Comparison of ENCODE assay signal across 10 cellular contexts in genomic region chr1:230191079-230191478, GRCh38.
DNase-seq lines count a peak whose midpoint lies in the region; ATAC-seq, FAIRE-seq and TF ChIP-seq lines count a peak whose summit lies in the region.
"Had no signal": no experiment of that assay in that cellular context is flagged by ENCODE, and none has a peak within 500 bp of the region (broad histone marks: within the 10 kb centered on the region; RNA-seq: fewer than 3 reads in every experiment).

No MANE protein-coding gene starts in this region.

- H3K36me3 Mint-ChIP-seq in HFFc6 (ENCODE audit: low read depth), result no peaks in the 10 kb centered on the region
- peaks cover 23% of the 10 kb centered on the region for H3K36me3 Mint-ChIP-seq in astrocyte (ENCODE audit: low read depth, unreplicated experiment)
- H3K36me3 Mint-ChIP-seq in stimulated activated memory B cell treated with anti-CD40 and anti-IgM and Interleukin-4, amounts not matched to agents 10 μg/mL and 1 μg/mL and 100 μg/mL, for 72 hours, result peaks cover 41% of the 10 kb centered on the region

- no peaks in the 10 kb centered on the region; the same call in none of the 2 replicates for H3K27me3 Mint-ChIP-seq in HFFc6 (ENCODE audit: insufficient read depth)
- no peaks in the 10 kb centered on the region for H3K27me3 Mint-ChIP-seq in astrocyte (ENCODE audit: low read depth, unreplicated experiment)
- no peaks in the 10 kb centered on the region for H3K27me3 Mint-ChIP-seq in stimulated activated memory B cell treated with anti-CD40 and anti-IgM and Interleukin-4, amounts not matched to agents 10 μg/mL and 1 μg/mL and 100 μg/mL, for 72 hours

- H3K4me1 Mint-ChIP-seq in HFFc6 (ENCODE audit: low read depth), result peaks cover 31% of the 10 kb centered on the region
- peaks cover 49% of the 10 kb centered on the region for H3K4me1 Mint-ChIP-seq in astrocyte (ENCODE audit: low read depth, unreplicated experiment)
- H3K4me1 Mint-ChIP-seq in stimulated activated memory B cell treated with anti-CD40 and anti-IgM and Interleukin-4, amounts not matched to agents 10 μg/mL and 1 μg/mL and 100 μg/mL, for 72 hours, result peaks cover 10% of the 10 kb centered on the region

- H3K4me3 Mint-ChIP-seq in HFFc6 (peak overlapping the region; percentile 48), astrocyte (ENCODE audit: unreplicated experiment) (peak overlapping the region; percentile 47)
- no peak overlapping the region for H3K4me3 Mint-ChIP-seq in stimulated activated memory B cell treated with anti-CD40 and anti-IgM and Interleukin-4, amounts not matched to agents 10 μg/mL and 1 μg/mL and 100 μg/mL, for 72 hours
- H3K4me3 Mint-ChIP-seq: endodermal cell had no signal

- no peak overlapping the region for H3K4me2 ChIP-seq in astrocyte (ENCODE audit: low read length)

- DNase-seq in HFFc6, result peak; percentile 74
- DNase-seq in astrocyte (ENCODE audit: low read depth), result peak; percentile 57
- DNase-seq in right atrium auricular region (ENCODE audit: low spot score), result peak; percentile 95
- no peak for DNase-seq in D341Med (ENCODE audit: low spot score)
- DNase-seq: endodermal cell had no signal

- H3K4me1 ChIP-seq in astrocyte (ENCODE audit: insufficient read depth, low read length) (peaks cover 6% of the 10 kb centered on the region), right atrium auricular region (peaks cover 0 to 42% of the 10 kb centered on the region in 2 donors)

- no peak overlapping the region for H3K9ac ChIP-seq in astrocyte (ENCODE audit: low read length)

- H3K4me3 ChIP-seq in astrocyte (ENCODE audit: insufficient read depth, low read depth, low read length), result no peak overlapping the region
- no peak overlapping the region for H3K4me3 ChIP-seq in right atrium auricular region
- H3K4me3 ChIP-seq: skin epidermis had no signal

- H3K9me3 ChIP-seq in astrocyte (ENCODE audit: insufficient read depth, low read depth, low read length) (no peaks in the 10 kb centered on the region), right atrium auricular region (no peaks in the 10 kb centered on the region)

- ATAC-seq in stimulated activated memory B cell treated with anti-CD40 and anti-IgM and Interleukin-4, amounts not matched to agents 10 μg/mL and 1 μg/mL and 100 μg/mL, for 72 hours, result peak; percentile 41
- ATAC-seq in GM18868 (IDR thresholded peaks at IDR 0.05; ENCODE audit: unreplicated experiment) (no peak), HG02973 (IDR thresholded peaks at IDR 0.05; ENCODE audit: unreplicated experiment) (no peak), HG02970 (IDR thresholded peaks at IDR 0.05; ENCODE audit: low FRiP score, unreplicated experiment) (no peak)

- H4K20me1 ChIP-seq in astrocyte (ENCODE audit: insufficient read depth, low read length), result peaks cover 83% of the 10 kb centered on the region

- no peak overlapping the region for H2AFZ ChIP-seq in astrocyte (ENCODE audit: low read depth, low read length)

- no peak for FAIRE-seq in astrocyte (lab: Jason Lieb, UNC)

- H3K36me3 ChIP-seq in astrocyte (ENCODE audit: insufficient read depth, low read length) (no peaks in the 10 kb centered on the region), right atrium auricular region (no peaks in the 10 kb centered on the region)

- peak overlapping the region; percentile 1 for H3K27ac ChIP-seq in astrocyte (ENCODE audit: low read depth, low read length)
- H3K27ac ChIP-seq in right atrium auricular region, result peak overlapping the region; percentile 87 to 88

- H3K27ac Mint-ChIP-seq in HFFc6, result peak overlapping the region; percentile 88
- peak overlapping the region; percentile 66 for H3K27ac Mint-ChIP-seq in astrocyte (ENCODE audit: unreplicated experiment)
- H3K27ac Mint-ChIP-seq in stimulated activated memory B cell treated with anti-CD40 and anti-IgM and Interleukin-4, amounts not matched to agents 10 μg/mL and 1 μg/mL and 100 μg/mL, for 72 hours, result no peak overlapping the region
- H3K27ac Mint-ChIP-seq: endodermal cell had no signal

- H3K9me3 Mint-ChIP-seq in HFFc6 (no peaks in the 10 kb centered on the region), astrocyte (ENCODE audit: unreplicated experiment) (no peaks in the 10 kb centered on the region)
- no peaks in the 10 kb centered on the region for H3K9me3 Mint-ChIP-seq in stimulated activated memory B cell treated with anti-CD40 and anti-IgM and Interleukin-4, amounts not matched to agents 10 μg/mL and 1 μg/mL and 100 μg/mL, for 72 hours

- H3K27me3 ChIP-seq in astrocyte (ENCODE audit: insufficient read depth, low read length) (no peaks in the 10 kb centered on the region), right atrium auricular region (no peaks in the 10 kb centered on the region)

- TF ChIP-seq CTCF in HFFc6 (IDR thresholded peaks at IDR 0.05) (no peak), astrocyte (IDR thresholded peaks at IDR 0.05; ENCODE audit: insufficient read depth, low read depth, low read length) (no peak), right atrium auricular region (IDR thresholded peaks at IDR 0.05) (no peak)

- H3K79me2 ChIP-seq in astrocyte (ENCODE audit: insufficient read depth, low read length), result peaks cover 59% of the 10 kb centered on the region
